In genomic region chr17:48231995-48232729, GRCh38 we compare ENCODE assay signal across 11 cellular contexts.
"Had no signal": no experiment of that assay in that cellular context is flagged by ENCODE, and none has a peak within 500 bp of the region (broad histone marks: within the 10 kb centered on the region; RNA-seq: fewer than 3 reads in every experiment).

No MANE protein-coding gene starts in this region.

- H3K36me3 ChIP-seq: brain microvascular endothelial cell, neural progenitor cell had no signal

- H3K4me3 Mint-ChIP-seq: activated naive CD8-positive, alpha-beta T cell treated with anti-CD3 and anti-CD28 coated beads for 36 hours; activated T-cell treated with anti-CD3 and anti-CD28 coated beads, Interleukin-2, amount 50 U/mL, for 4 hours; dendritic cell treated with granulocyte-macrophage colony-stimulating factor and Interleukin-4, amounts not matched to agents 40 ng/mL and 50 ng/mL, for 4 days; neural progenitor cell had no signal

- DNase-seq: activated CD4-positive, alpha-beta T cell treated with anti-CD3 and anti-CD28 coated beads, Interleukin-2, amount 50 U/mL, for 48 hours; activated effector memory CD4-positive, alpha-beta T cell treated with anti-CD3 and anti-CD28 coated beads, Interleukin-2, amount 50 U/mL, for 16 hours; activated naive CD8-positive, alpha-beta T cell treated with anti-CD3 and anti-CD28 coated beads for 36 hours; activated T-cell treated with anti-CD3 and anti-CD28 coated beads, Interleukin-2, amount 50 U/mL, for 4 hours; brain microvascular endothelial cell; hippocampal formation; small intestine had no signal

- H3K9me3 Mint-ChIP-seq: activated naive CD8-positive, alpha-beta T cell treated with anti-CD3 and anti-CD28 coated beads for 36 hours; activated T-cell treated with anti-CD3 and anti-CD28 coated beads, Interleukin-2, amount 50 U/mL, for 4 hours; dendritic cell treated with granulocyte-macrophage colony-stimulating factor and Interleukin-4, amounts not matched to agents 40 ng/mL and 50 ng/mL, for 4 days; neural progenitor cell had no signal

- H3K4me1 ChIP-seq: neural progenitor cell, parathyroid adenoma had no signal

- H3K36me3 Mint-ChIP-seq: neural progenitor cell had no signal

- H3K4me3 ChIP-seq: neural progenitor cell had no signal

- H3K27me3 ChIP-seq: brain microvascular endothelial cell had no signal

- H3K27ac Mint-ChIP-seq: activated naive CD8-positive, alpha-beta T cell treated with anti-CD3 and anti-CD28 coated beads for 36 hours; dendritic cell treated with granulocyte-macrophage colony-stimulating factor and Interleukin-4, amounts not matched to agents 40 ng/mL and 50 ng/mL, for 4 days; neural progenitor cell had no signal

- H3K27me3 Mint-ChIP-seq: activated naive CD8-positive, alpha-beta T cell treated with anti-CD3 and anti-CD28 coated beads for 36 hours had no signal

- H3K4me1 Mint-ChIP-seq: neural progenitor cell had no signal

- ATAC-seq: activated CD4-positive, CD25-positive, alpha-beta regulatory T cell treated with anti-CD3 and anti-CD28 coated beads, Interleukin-2, amount 50 U/mL, for 24 hours; activated T-cell treated with anti-CD3 and anti-CD28 coated beads, Interleukin-2, amount 50 U/mL, for 4 hours had no signal

- H3K27ac ChIP-seq: brain microvascular endothelial cell, neural progenitor cell, parathyroid adenoma had no signal
